Comparison of ENCODE assay signal across 27 cellular contexts in genomic region chr6:88426005-88426404, GRCh38.
"Had no signal": no experiment of that assay in that cellular context is flagged by ENCODE, and none has a peak within 500 bp of the region (broad histone marks: within the 10 kb centered on the region; RNA-seq: fewer than 3 reads in every experiment).

No MANE protein-coding gene starts in this region.

- H3K4me1 Mint-ChIP-seq: endodermal cell, mesothelial cell of epicardium had no signal

- H3K27me3 ChIP-seq: colonic mucosa, esophagus squamous epithelium, gastrocnemius medialis, heart right ventricle, left lung had no signal

- H3K4me3 Mint-ChIP-seq: dendritic cell treated with granulocyte-macrophage colony-stimulating factor and Interleukin-4, amounts not matched to agents 40 ng/mL and 50 ng/mL, for 4 days; effector memory CD8-positive, alpha-beta T cell; endodermal cell; mesothelial cell of epicardium had no signal

- FAIRE-seq: endometrium, islet of Langerhans, keratinocyte had no signal

- H3K36me3 Mint-ChIP-seq: mesothelial cell of epicardium had no signal

- H3K27me3 Mint-ChIP-seq: dendritic cell treated with granulocyte-macrophage colony-stimulating factor and Interleukin-4, amounts not matched to agents 40 ng/mL and 50 ng/mL, for 4 days had no signal

- H3K4me3 ChIP-seq: colonic mucosa, esophagus squamous epithelium, gastrocnemius medialis, heart right ventricle, left lung, lower lobe of right lung, mucosa of descending colon had no signal

- H3K27ac ChIP-seq: colonic mucosa, epithelial cell of prostate, esophagus squamous epithelium, gastrocnemius medialis, heart right ventricle, left lung, lower lobe of right lung had no signal

- H3K4me1 ChIP-seq: colonic mucosa, esophagus squamous epithelium, gastrocnemius medialis, heart right ventricle, left lung, lower lobe of right lung had no signal

- ATAC-seq: effector memory CD8-positive, alpha-beta T cell; esophagus mucosa; gastrocnemius medialis; heart right ventricle; left cardiac atrium; left lung; left ventricle myocardium superior; lower lobe of right lung; mucosa of descending colon had no signal

- H3K9me3 ChIP-seq: colonic mucosa, esophagus squamous epithelium, gastrocnemius medialis, heart right ventricle, lower lobe of right lung, mucosa of descending colon had no signal

- H3K36me3 ChIP-seq: colonic mucosa, esophagus squamous epithelium, gastrocnemius medialis, heart right ventricle, left lung, lower lobe of right lung had no signal

- H3K9me3 Mint-ChIP-seq: effector memory CD8-positive, alpha-beta T cell; mesothelial cell of epicardium had no signal

- H3K27ac Mint-ChIP-seq: dendritic cell treated with granulocyte-macrophage colony-stimulating factor and Interleukin-4, amounts not matched to agents 40 ng/mL and 50 ng/mL, for 4 days; effector memory CD8-positive, alpha-beta T cell; endodermal cell; mesothelial cell of epicardium had no signal

- DNase-seq: colonic mucosa; cortex of kidney; effector CD8-positive, alpha-beta T cell; effector memory CD8-positive, alpha-beta T cell; endodermal cell; erythroblast; esophagus squamous epithelium; foreskin fibroblast; foreskin melanocyte; gastrocnemius medialis; glutamatergic neuron; head of caudate nucleus; heart right ventricle; hippocampal formation; left cardiac atrium; left lung; left ventricle myocardium superior; lower lobe of right lung; mesenchymal stem cell; mucosa of descending colon had no signal
